21 cellular contexts compared by ENCODE assay signal in genomic region chrX:138761380-138761779, GRCh38. TPM values are rescaled to one million over a fixed set of nuclear protein-coding genes. Genes with fewer than 3 reads are reported as not detected.
"Had no signal": no experiment of that assay in that cellular context is flagged by ENCODE, and none has a peak within 500 bp of the region (broad histone marks: within the 10 kb centered on the region; RNA-seq: fewer than 3 reads in every experiment).

No MANE protein-coding gene starts in this region.

- H3K4me3 ChIP-seq: coronary artery, dorsolateral prefrontal cortex, esophagus squamous epithelium, gastrocnemius medialis, heart right ventricle, left ventricle myocardium inferior, lower lobe of right lung, mucosa of descending colon had no signal

- ATAC-seq: gastrocnemius medialis, heart right ventricle, left cardiac atrium, lower lobe of right lung, mucosa of descending colon had no signal

- H3K36me3 ChIP-seq: esophagus squamous epithelium, gastrocnemius medialis, heart right ventricle, left ventricle myocardium inferior, lower lobe of right lung had no signal

- H3K27ac ChIP-seq: coronary artery, dorsolateral prefrontal cortex, esophagus squamous epithelium, gastrocnemius medialis, heart right ventricle, left ventricle myocardium inferior, lower lobe of right lung had no signal

- H3K36me3 Mint-ChIP-seq: mesothelial cell of epicardium, naive B cell had no signal

- H3K4me1 ChIP-seq: esophagus squamous epithelium, heart right ventricle, left ventricle myocardium inferior, lower lobe of right lung had no signal

- H3K27me3 ChIP-seq: esophagus squamous epithelium, gastrocnemius medialis had no signal

- DNase-seq: dermis blood vessel endothelial cell; dorsolateral prefrontal cortex; effector CD4-positive, alpha-beta T cell; effector memory CD4-positive, alpha-beta T cell; esophagus squamous epithelium; foreskin fibroblast; foreskin melanocyte; gastrocnemius medialis; glutamatergic neuron; head of caudate nucleus; heart right ventricle; hippocampal formation; left cardiac atrium; left ventricle myocardium inferior; lower lobe of right lung; mesenchymal stem cell; mucosa of descending colon; naive B cell had no signal

- H3K9me3 ChIP-seq: esophagus squamous epithelium, gastrocnemius medialis, heart right ventricle, left ventricle myocardium inferior, lower lobe of right lung, mucosa of descending colon had no signal

- H3K4me3 Mint-ChIP-seq: mesothelial cell of epicardium, naive B cell had no signal

- H3K4me1 Mint-ChIP-seq: mesothelial cell of epicardium, naive B cell had no signal

- H3K27ac Mint-ChIP-seq: mesothelial cell of epicardium, naive B cell had no signal

RNA-seq across cellular contexts. Expression of gene FGF13, which starts 49.9 kb away (rescaled TPM):
- polyA plus RNA-seq: keratinocyte had no signal
